28 cellular contexts compared by ENCODE assay signal in the genomic region with DNA sequence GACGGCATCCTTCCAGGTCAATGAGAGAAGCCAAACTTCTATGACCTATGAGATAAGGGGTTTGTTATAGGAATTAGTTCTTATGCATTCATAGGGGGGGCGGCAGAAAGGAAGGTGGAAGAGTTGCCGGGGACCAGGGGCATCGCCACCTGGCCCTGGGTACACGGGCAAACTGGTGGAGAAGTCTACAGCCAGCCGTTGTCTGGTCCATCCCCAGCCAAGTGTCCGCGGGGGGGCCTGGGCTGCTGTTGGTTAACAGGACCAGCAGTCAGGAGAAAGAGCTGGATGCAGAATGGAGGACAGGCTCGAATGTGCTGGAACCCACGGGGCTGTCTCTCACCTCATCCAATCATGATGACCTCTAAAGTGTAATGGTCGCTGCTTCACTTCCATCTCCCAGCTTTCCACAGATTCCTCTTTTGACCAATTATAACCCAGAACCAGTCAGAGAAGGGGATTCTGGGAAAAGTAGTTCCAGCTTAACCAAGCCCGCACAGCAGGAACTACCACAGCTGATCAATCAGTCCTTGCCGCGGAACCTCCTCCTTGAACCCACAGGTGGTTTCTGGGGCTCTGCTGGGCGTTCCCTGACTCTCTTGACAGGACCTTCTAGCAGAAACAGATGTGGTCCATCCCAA. TPM values are rescaled to one million over a fixed set of nuclear protein-coding genes. Genes with fewer than 3 reads are reported as not detected.
DNase-seq lines count a peak whose midpoint lies in the region; ATAC-seq, FAIRE-seq and TF ChIP-seq lines count a peak whose summit lies in the region.
"Had no signal": no experiment of that assay in that cellular context is flagged by ENCODE, and none has a peak within 500 bp of the region (broad histone marks: within the 10 kb centered on the region; RNA-seq: fewer than 3 reads in every experiment).

No MANE protein-coding gene starts in this region.

- peaks cover 38% of the 10 kb centered on the region for H3K4me1 Mint-ChIP-seq in Caco-2 (ENCODE audit: low read depth, unreplicated experiment)
- H3K4me1 Mint-ChIP-seq: CD4-positive, CD25-positive, alpha-beta regulatory T cell had no signal

- H4K20me1 ChIP-seq in osteoblast (ENCODE audit: insufficient read depth, low read length): no peaks in the 10 kb centered on the region

- TF ChIP-seq CTCF in Caco-2 (IDR thresholded peaks at IDR 0.05; ENCODE audit: insufficient read depth in 1 of 2, low read depth in 1 of 2, low read length in 1 of 2, severe bottlenecking in 1 of 2, unreplicated experiment in 1 of 2): no peak
- TF ChIP-seq CTCF in RWPE2 (IDR thresholded peaks at IDR 0.05; ENCODE audit: poor library complexity, severe bottlenecking): no peak
- TF ChIP-seq CTCF in bronchial epithelial cell (IDR thresholded peaks at IDR 0.05; ENCODE audit: insufficient read depth, low read length, severe bottlenecking): no peak
- TF ChIP-seq CTCF in osteoblast (IDR thresholded peaks at IDR 0.05; ENCODE audit: extremely low read depth, low read depth, low read length): no peak
- TF ChIP-seq CTCF in spleen (IDR thresholded peaks at IDR 0.05 in 8 of 11, conservative IDR thresholded peaks at IDR 0.05 in 3 of 11): no peak
- TF ChIP-seq CTCF in gastrocnemius medialis (IDR thresholded peaks at IDR 0.05 in 4 of 5, conservative IDR thresholded peaks at IDR 0.05 in 1 of 5): no peak

- WGBS in spleen, 5 donors: 77 to 85% (median 81%) methylated on average over 15 of the region's 15 CpGs

- no peaks in the 10 kb centered on the region for H3K9me3 Mint-ChIP-seq in Caco-2 (ENCODE audit: unreplicated experiment)
- H3K9me3 Mint-ChIP-seq: activated naive CD4-positive, alpha-beta T cell treated with anti-CD3 and anti-CD28 coated beads, Interleukin-2, amount 50 U/mL, for 24 hours; activated T-helper 1 cell treated with anti-CD3 and anti-CD28 coated beads, Interleukin-12 subunit alpha, Interleukin-12 subunit beta, Interleukin-2, Interleukin-4 antibody, amounts not matched to agents 30 ng/mL and 10 ng/mL and 1 ng/mL, durations not matched to agents 14 hours and 24 hours and 36 hours; CD4-positive, CD25-positive, alpha-beta regulatory T cell had no signal

- no peak overlapping the region for H2AFZ ChIP-seq in osteoblast (ENCODE audit: low read length)

- in situ Hi-C loops in gastrocnemius medialis (cut with MboI; ENCODE audit: low sequenced_read_pairs in 4 of 4): no loop called here

- H3K36me3 Mint-ChIP-seq in Caco-2 (ENCODE audit: insufficient read depth, unreplicated experiment): peaks cover 17% of the 10 kb centered on the region
- H3K36me3 Mint-ChIP-seq: activated naive CD4-positive, alpha-beta T cell treated with anti-CD3 and anti-CD28 coated beads, Interleukin-2, amount 50 U/mL, for 24 hours; CD4-positive, CD25-positive, alpha-beta regulatory T cell had no signal

- H3K9me3 ChIP-seq in Caco-2 (no peaks in the 10 kb centered on the region), RWPE2 (ENCODE audit: severe bottlenecking) (no peaks in the 10 kb centered on the region), muscle layer of duodenum (ENCODE audit: control insufficient read depth in 1 of 2, low read length in 2 of 2) (no peaks in the 10 kb centered on the region), osteoblast (ENCODE audit: low read depth, low read length) (no peaks in the 10 kb centered on the region), spleen (no peaks in the 10 kb centered on the region), gastrocnemius medialis (no peaks in the 10 kb centered on the region)
- H3K9me3 ChIP-seq: ascending aorta, vagina had no signal

- H3K27me3 ChIP-seq in Caco-2 (replicated peaks; ENCODE audit: control insufficient read depth, insufficient read depth, low read length) (no peaks in the 10 kb centered on the region), RWPE2 (ENCODE audit: insufficient read depth, poor library complexity, severe bottlenecking) (no peaks in the 10 kb centered on the region), bronchial epithelial cell (ENCODE audit: control insufficient read depth, insufficient read depth, low read length) (no peaks in the 10 kb centered on the region), muscle layer of duodenum (ENCODE audit: low read depth, low read length) (no peaks in the 10 kb centered on the region), osteoblast (ENCODE audit: insufficient read depth, low read length) (no peaks in the 10 kb centered on the region), spleen (replicated peaks in 1 of 7) (no peaks in the 10 kb centered on the region), gastrocnemius medialis (no peaks in the 10 kb centered on the region)
- H3K27me3 ChIP-seq: ascending aorta, vagina had no signal

- no peak overlapping the region for H3K4me2 ChIP-seq in osteoblast (ENCODE audit: insufficient read depth, low read length)

- TF ChIP-seq POLR2A in spleen (IDR thresholded peaks at IDR 0.05) (no peak), gastrocnemius medialis (IDR thresholded peaks at IDR 0.05) (no peak)

- peaks cover 42% of the 10 kb centered on the region for H3K4me1 ChIP-seq in Caco-2
- peaks cover 46% of the 10 kb centered on the region for H3K4me1 ChIP-seq in RWPE2 (ENCODE audit: insufficient read depth, poor library complexity, severe bottlenecking)
- peaks cover 9 to 34% of the 10 kb centered on the region in 2 donors for H3K4me1 ChIP-seq in muscle layer of duodenum (ENCODE audit: control insufficient read depth in 1 of 2, insufficient read depth in 2 of 2, low read length in 2 of 2)
- H3K4me1 ChIP-seq in osteoblast (ENCODE audit: insufficient read depth, low read length): peaks cover 26% of the 10 kb centered on the region
- H3K4me1 ChIP-seq in spleen: peaks cover 10 to 41% (median 15%) of the 10 kb centered on the region in 6 donors
- H3K4me1 ChIP-seq in gastrocnemius medialis: no peaks in the 10 kb centered on the region
- H3K4me1 ChIP-seq: ascending aorta had no signal

- H3K4me3 Mint-ChIP-seq in Caco-2 (ENCODE audit: unreplicated experiment): peak overlapping the region; percentile 43
- H3K4me3 Mint-ChIP-seq: activated naive CD4-positive, alpha-beta T cell treated with anti-CD3 and anti-CD28 coated beads, Interleukin-2, amount 50 U/mL, for 24 hours; activated T-helper 1 cell treated with anti-CD3 and anti-CD28 coated beads, Interleukin-12 subunit alpha, Interleukin-12 subunit beta, Interleukin-2, Interleukin-4 antibody, amounts not matched to agents 30 ng/mL and 10 ng/mL and 1 ng/mL, durations not matched to agents 14 hours and 24 hours and 36 hours; CD4-positive, CD25-positive, alpha-beta regulatory T cell; naive B cell had no signal

- DNase-seq in Caco-2 (no peak), RWPE2 (ENCODE audit: low spot score) (no peak), bronchial epithelial cell (ENCODE audit: low read depth) (no peak), osteoblast (ENCODE audit: insufficient read length, low spot score, missing footprints) (no peak), spleen (no peak), gastrocnemius medialis (no peak)
- DNase-seq: activated CD4-positive, alpha-beta T cell treated with anti-CD3 and anti-CD28 coated beads, Interleukin-2, amount 50 U/mL, for 1 hour; CD4-positive, CD25-positive, alpha-beta regulatory T cell; cerebellar nuclear complex; DMS 273 treated with DMSO at 0.1 percent for 48 hours; effector CD4-positive, alpha-beta T cell; foreskin melanocyte; hypothalamus; kidney glomerular epithelial cell; MV-4-11; naive B cell; NCI-H1930; NCI-H2227 treated with DMSO at 0.1 percent for 48 hours; SIG-M5; substantia nigra; T-helper 2 cell had no signal

- H3K27me3 Mint-ChIP-seq in Caco-2 (ENCODE audit: insufficient read depth, unreplicated experiment): no peaks in the 10 kb centered on the region
- H3K27me3 Mint-ChIP-seq: activated naive CD4-positive, alpha-beta T cell treated with anti-CD3 and anti-CD28 coated beads, Interleukin-2, amount 50 U/mL, for 24 hours had no signal

- POLR2A ChIA-PET in Caco-2 (lab: Charles Lee): no interaction called here

- no peaks in the 10 kb centered on the region for H3K79me2 ChIP-seq in osteoblast (ENCODE audit: insufficient read depth, low read length)

- intact Hi-C loops in Caco-2 (cut with micrococcal nuclease; ENCODE audit: unreplicated experiment): no loop called here
- intact Hi-C loops in spleen (cut with DNase I; ENCODE audit: low total_unique reads): no loop called here
- intact Hi-C loops in gastrocnemius medialis (cut with DNase I; ENCODE audit: low total_unique reads): no loop called here

- H3K36me3 ChIP-seq in Caco-2 (ENCODE audit: control insufficient read depth, insufficient read depth, low read length) (no peaks in the 10 kb centered on the region), RWPE2 (ENCODE audit: low read depth) (no peaks in the 10 kb centered on the region), bronchial epithelial cell (ENCODE audit: control insufficient read depth, insufficient read depth, low read length) (no peaks in the 10 kb centered on the region), muscle layer of duodenum (ENCODE audit: control insufficient read depth in 1 of 2, insufficient read depth in 2 of 2, low read length in 2 of 2) (no peaks in the 10 kb centered on the region), osteoblast (ENCODE audit: insufficient read depth, low read length) (no peaks in the 10 kb centered on the region), spleen (no peaks in the 10 kb centered on the region), gastrocnemius medialis (no peaks in the 10 kb centered on the region)
- H3K36me3 ChIP-seq: ascending aorta, vagina had no signal

- peak overlapping the region; percentile 92 for H3K27ac ChIP-seq in RWPE2 (ENCODE audit: poor library complexity, severe bottlenecking)
- peak overlapping the region; percentile 16 for H3K27ac ChIP-seq in muscle layer of duodenum (ENCODE audit: low read length)
- H3K27ac ChIP-seq in osteoblast (ENCODE audit: low read depth, low read length): no peak overlapping the region
- no peak overlapping the region for H3K27ac ChIP-seq in spleen
- no peak overlapping the region for H3K27ac ChIP-seq in gastrocnemius medialis
- H3K27ac ChIP-seq: ascending aorta had no signal

- no peak for ATAC-seq in RWPE2 (ENCODE audit: low read depth)
- ATAC-seq in GM21528 (IDR thresholded peaks at IDR 0.05; ENCODE audit: low FRiP score, unreplicated experiment): no peak
- ATAC-seq in gastrocnemius medialis: no peak

- peak overlapping the region; percentile 69 for H3K27ac Mint-ChIP-seq in Caco-2 (ENCODE audit: unreplicated experiment)
- H3K27ac Mint-ChIP-seq: activated naive CD4-positive, alpha-beta T cell treated with anti-CD3 and anti-CD28 coated beads, Interleukin-2, amount 50 U/mL, for 24 hours; activated T-helper 1 cell treated with anti-CD3 and anti-CD28 coated beads, Interleukin-12 subunit alpha, Interleukin-12 subunit beta, Interleukin-2, Interleukin-4 antibody, amounts not matched to agents 30 ng/mL and 10 ng/mL and 1 ng/mL, durations not matched to agents 14 hours and 24 hours and 36 hours; CD4-positive, CD25-positive, alpha-beta regulatory T cell; naive B cell had no signal

- H3K4me3 ChIP-seq in Caco-2 (ENCODE audit: low read depth, low read length) (no peak overlapping the region), RWPE2 (ENCODE audit: severe bottlenecking) (no peak overlapping the region), bronchial epithelial cell (ENCODE audit: low read depth, low read length) (no peak overlapping the region), muscle layer of duodenum (ENCODE audit: low read depth in 1 of 2, low read length in 2 of 2) (no peak overlapping the region), osteoblast (ENCODE audit: insufficient read depth, low read length) (no peak overlapping the region), spleen (no peak overlapping the region), gastrocnemius medialis (no peak overlapping the region)
- H3K4me3 ChIP-seq: ascending aorta, lung, vagina had no signal

- FAIRE-seq in bronchial epithelial cell (lab: Jason Lieb, UNC): peak; percentile 40

- CTCF ChIA-PET in Caco-2 (lab: Charles Lee): no interaction called here

- no TSS peak for BruUV-seq in Caco-2 (replicated peaks; lab: Mats Ljungman, UMichigan)

RNA-seq across cellular contexts. Expression of a gene that starts 17.8 kb away (rescaled TPM):
- total RNA-seq in Caco-2 (2022): 24.7 and 25.0 TPM in 2 replicates
- total RNA-seq in bronchial epithelial cell: 5.3 and 6.4 TPM in 2 replicates
- total RNA-seq in osteoblast: 0.59 and 0.72 TPM in 2 replicates
- 10 to 100 TPM in 3 of 7 donors, 1 to 10 TPM in 4; 6.0 to 13.8 (median 8.4) TPM for total RNA-seq in spleen
- polyA plus RNA-seq in spleen: 1 to 10 TPM; 3.5 to 5.3 (median 3.9) TPM
- 1 to 10 TPM in 2 of 4 donors, under 1 TPM in 1, not detected in 1; 0.73 to 2.7 (median 1.8) TPM for total RNA-seq in gastrocnemius medialis
- total RNA-seq: ascending aorta; CD4-positive, CD25-positive, alpha-beta regulatory T cell had no signal
- polyA plus RNA-seq: CD4-positive, CD25-positive, alpha-beta regulatory T cell had no signal

Comparison
In these comparisons a context has a peak if more than half of its experiments do, and no peak if none do; other contexts are left out.
1. H3K27ac ChIP-seq: peak in RWPE2 (single experiment) and muscle layer of duodenum (single experiment); none in osteoblast (single experiment), spleen (0 of 8) and gastrocnemius medialis (0 of 4).